Comparison of ENCODE assay signal across 23 cellular contexts in genomic region chr11:106161775-106162174, GRCh38.
"Had no signal": no experiment of that assay in that cellular context is flagged by ENCODE, and none has a peak within 500 bp of the region (broad histone marks: within the 10 kb centered on the region; RNA-seq: fewer than 3 reads in every experiment).

No MANE protein-coding gene starts in this region.

- H3K27ac Mint-ChIP-seq: activated CD4-positive, alpha-beta memory T cell treated with anti-CD3 and anti-CD28 coated beads, Interleukin-2, amount 10 ng/mL, durations not matched to agents 7 days and 5 days; activated naive CD8-positive, alpha-beta T cell treated with anti-CD3 and anti-CD28 coated beads, Interleukin-2, amount 50 U/mL, for 24 hours; activated T-helper 1 cell treated with anti-CD3 and anti-CD28 coated beads, Interleukin-12 subunit alpha, Interleukin-12 subunit beta, Interleukin-2, Interleukin-4 antibody, amounts not matched to agents 30 ng/mL and 10 ng/mL and 1 ng/mL, durations not matched to agents 14 hours and 24 hours and 36 hours; naive B cell had no signal

- H3K27me3 Mint-ChIP-seq: activated CD4-positive, alpha-beta memory T cell treated with anti-CD3 and anti-CD28 coated beads, Interleukin-2, amount 10 ng/mL, durations not matched to agents 7 days and 5 days; activated naive CD8-positive, alpha-beta T cell treated with anti-CD3 and anti-CD28 coated beads, Interleukin-2, amount 50 U/mL, for 24 hours had no signal

- H3K4me1 Mint-ChIP-seq: activated naive CD8-positive, alpha-beta T cell treated with anti-CD3 and anti-CD28 coated beads, Interleukin-2, amount 50 U/mL, for 24 hours; naive B cell; neural crest cell had no signal

- H3K4me3 ChIP-seq: cardiac muscle cell, gastroesophageal sphincter, mucosa of descending colon, spleen, thyroid gland had no signal

- ATAC-seq: activated naive CD8-positive, alpha-beta T cell treated with anti-CD3 and anti-CD28 coated beads, Interleukin-2, amount 50 U/mL, for 24 hours; gastroesophageal sphincter; left colon; mucosa of descending colon had no signal

- H3K4me3 Mint-ChIP-seq: activated CD4-positive, alpha-beta memory T cell treated with anti-CD3 and anti-CD28 coated beads, Interleukin-2, amount 10 ng/mL, durations not matched to agents 7 days and 5 days; activated naive CD8-positive, alpha-beta T cell treated with anti-CD3 and anti-CD28 coated beads, Interleukin-2, amount 50 U/mL, for 24 hours; activated T-helper 1 cell treated with anti-CD3 and anti-CD28 coated beads, Interleukin-12 subunit alpha, Interleukin-12 subunit beta, Interleukin-2, Interleukin-4 antibody, amounts not matched to agents 30 ng/mL and 10 ng/mL and 1 ng/mL, durations not matched to agents 14 hours and 24 hours and 36 hours; naive B cell; neural crest cell had no signal

- H3K9me3 Mint-ChIP-seq: activated T-helper 1 cell treated with anti-CD3 and anti-CD28 coated beads, Interleukin-12 subunit alpha, Interleukin-12 subunit beta, Interleukin-2, Interleukin-4 antibody, amounts not matched to agents 30 ng/mL and 10 ng/mL and 1 ng/mL, durations not matched to agents 14 hours and 24 hours and 36 hours had no signal

- DNase-seq: activated CD4-positive, alpha-beta memory T cell treated with anti-CD3 and anti-CD28 coated beads, Interleukin-2, amount 10 ng/mL, durations not matched to agents 7 days and 5 days; activated CD4-positive, alpha-beta T cell treated with anti-CD3 and anti-CD28 coated beads for 48 hours; activated CD4-positive, CD25-positive, alpha-beta regulatory T cell; activated gamma-delta T cell; activated naive CD4-positive, alpha-beta T cell treated with anti-CD3 and anti-CD28 coated beads, Interleukin-2, amount 50 U/mL, for 16 hours; activated naive CD8-positive, alpha-beta T cell treated with anti-CD3 and anti-CD28 coated beads, Interleukin-2, amount 50 U/mL, for 24 hours; erythroblast; head of caudate nucleus; left colon; mesendoderm; mucosa of descending colon; naive B cell; occipital lobe; posterior cingulate gyrus; spleen; stimulated activated CD4-positive, alpha-beta T cell treated with anti-CD3 and anti-CD28 coated beads, Interleukin-4, amount 100 ng/mL, for 24 hours; stimulated activated naive CD4-positive, alpha-beta T cell treated with Interleukin-2 at 50 U/mL for 16 hours; T-helper 9 cell; thyroid gland had no signal
